ENCODE assay signal across 8 cellular contexts in the genomic region with DNA sequence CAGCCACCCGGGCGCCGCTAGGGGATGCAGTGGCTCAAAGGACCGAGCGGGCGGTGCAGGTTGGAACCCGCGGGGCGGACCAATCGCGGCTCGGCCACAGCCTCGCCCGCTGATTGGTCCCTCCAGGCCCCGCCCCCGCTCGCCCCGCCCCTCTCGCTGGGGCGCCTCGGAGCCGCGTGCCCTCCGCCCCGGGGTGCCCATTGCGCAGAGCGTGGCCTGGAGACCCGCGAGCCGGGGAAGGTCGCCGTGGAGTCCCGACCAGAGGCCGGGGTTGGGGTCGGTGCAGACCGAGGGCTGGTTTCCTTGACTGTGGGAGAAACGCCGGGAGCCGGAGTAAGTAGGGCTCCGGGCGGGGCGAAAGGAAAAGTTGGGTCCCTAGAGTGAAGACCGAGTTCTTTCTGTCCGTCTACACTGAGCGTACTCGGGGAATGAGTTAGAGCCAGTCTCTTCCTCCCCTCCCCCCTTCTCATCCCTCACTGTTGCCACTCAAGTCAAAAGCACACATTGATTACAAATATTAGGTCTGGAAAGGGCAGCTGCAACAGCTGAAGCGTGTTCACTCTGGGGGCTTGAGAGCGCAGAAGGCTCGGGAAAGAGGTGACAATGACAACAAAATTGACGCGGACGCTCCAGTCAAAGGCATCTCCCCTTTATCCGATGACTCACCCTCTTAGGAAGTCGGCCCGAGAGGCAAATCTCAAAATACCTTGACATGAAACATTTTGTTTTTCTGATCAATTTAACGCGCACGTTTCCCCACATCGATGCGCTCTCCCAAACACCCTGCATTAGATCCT. TPM values are rescaled to one million over a fixed set of nuclear protein-coding genes. Genes with fewer than 3 reads are reported as not detected.
DNase-seq lines count a peak whose midpoint lies in the region; ATAC-seq, FAIRE-seq and TF ChIP-seq lines count a peak whose summit lies in the region.

No MANE protein-coding gene starts in this region.

- CTCF ChIA-PET in PC-9 (lab: Charles Lee), result interaction anchor here (0.6 kb wide), 2 partner anchors 134 to 673 kb away, joined by 3 to 5 read pairs; no protein-coding TSS in a partner anchor

- peaks cover 25 to 45% (median 30%) of the 10 kb centered on the region in 10 experiments; a peak in 19 of 20 replicates for H3K4me1 ChIP-seq in BLaER1 treated with 17β-estradiol and CSF1 and Interleukin-3, amounts not matched to agents 10 nM and 100 nM
- H3K4me1 ChIP-seq in PC-9 (replicated peaks; ENCODE audit: insufficient read depth) (no peaks in the 10 kb centered on the region), foreskin keratinocyte (no peaks in the 10 kb centered on the region), suprapubic skin (peaks cover 74% of the 10 kb centered on the region)

- peaks cover 98 to 100% (median 100%) of the 10 kb centered on the region in 11 experiments for H3K27me3 ChIP-seq in BLaER1 treated with 17β-estradiol and CSF1 and Interleukin-3, amounts not matched to agents 10 nM and 100 nM
- no peaks in the 10 kb centered on the region for H3K27me3 ChIP-seq in PC-9 (ENCODE audit: insufficient read depth, low read depth)
- H3K27me3 ChIP-seq in foreskin keratinocyte, result peaks cover 16% of the 10 kb centered on the region
- H3K27me3 ChIP-seq in suprapubic skin, result peaks cover 84% of the 10 kb centered on the region

- no peaks in the 10 kb centered on the region for H3K36me3 ChIP-seq in BLaER1 treated with 17β-estradiol and CSF1 and Interleukin-3, amounts not matched to agents 10 nM and 100 nM
- H3K36me3 ChIP-seq in PC-9 (ENCODE audit: low read depth), result 0 out of 2 replicates have a peak, but pooled peaks cover under 1% of the 10 kb centered on the region
- H3K36me3 ChIP-seq in suprapubic skin, result no peaks in the 10 kb centered on the region

- ATAC-seq in HG03378 (IDR thresholded peaks at IDR 0.05; ENCODE audit: unreplicated experiment) (peak; percentile 42), foreskin keratinocyte (peak; percentile 80)

- no peak for TF ChIP-seq POLR2A in suprapubic skin (IDR thresholded peaks at IDR 0.05)

- WGBS in suprapubic skin, result 1% methylated on average over 25 of the region's 60 CpGs

- peak overlapping the region; percentile 82 to 100 (median 91) for H3K4me2 ChIP-seq in BLaER1 treated with 17β-estradiol and CSF1 and Interleukin-3, amounts not matched to agents 10 nM and 100 nM
- peak overlapping the region; percentile 70 for H3K4me2 ChIP-seq in PC-9

- TF ChIP-seq CTCF in PC-9 (conservative IDR thresholded peaks at IDR 0.05) (no peak; the same call in 1 of the 2 replicates), foreskin keratinocyte (conservative IDR thresholded peaks at IDR 0.05) (peak; percentile 98), suprapubic skin (IDR thresholded peaks at IDR 0.05) (peak; percentile 52 to 86)

- intact Hi-C loops in PC-9 (cut with micrococcal nuclease; ENCODE audit: unreplicated experiment), result loop anchor here (1.0 to 10.0 kb wide), 9 partner anchors 139 to 1154 kb away; no protein-coding TSS in a partner anchor

- H3K27ac ChIP-seq in BLaER1 treated with 17β-estradiol and CSF1 and Interleukin-3, amounts not matched to agents 10 nM and 100 nM, result no peak overlapping the region
- H3K27ac ChIP-seq in PC-9 (peak overlapping the region; percentile 87), foreskin keratinocyte (peak overlapping the region; percentile 65), suprapubic skin (peak overlapping the region; percentile 90)

- peak; percentile 66 for FAIRE-seq in GM19239 (lab: Jason Lieb, UNC)

- POLR2A ChIA-PET in PC-9 (lab: Charles Lee; ENCODE audit: unreplicated experiment), result interaction anchor here (0.6 to 0.7 kb wide), 2 partner anchors 172 to 320 kb away, joined by 3 to 11 read pairs; no protein-coding TSS in a partner anchor

- H3F3A ChIP-seq in PC-9 (ENCODE audit: insufficient read depth, low read depth), result no peaks in the 10 kb centered on the region

- TSS peak; percentile 92 for BruUV-seq in PC-9 (replicated peaks; lab: Mats Ljungman, UMichigan)

- H3K9me2 ChIP-seq in PC-9 (ENCODE audit: insufficient read depth), result no peaks in the 10 kb centered on the region

- peaks cover 0 to 14% (median 13%) of the 10 kb centered on the region in 11 experiments; a peak in 14 of 22 replicates for H3K9me3 ChIP-seq in BLaER1 treated with 17β-estradiol and CSF1 and Interleukin-3, amounts not matched to agents 10 nM and 100 nM (replicated peaks in 1 of 11)
- H3K9me3 ChIP-seq in PC-9 (ENCODE audit: insufficient read depth, low read depth) (no peaks in the 10 kb centered on the region), suprapubic skin (no peaks in the 10 kb centered on the region)

- peaks cover 37% of the 10 kb centered on the region for H3K79me2 ChIP-seq in PC-9 (ENCODE audit: low read depth)

- H2AFZ ChIP-seq in PC-9, result no peak overlapping the region

- H4K20me1 ChIP-seq in BLaER1 treated with 17β-estradiol and CSF1 and Interleukin-3, amounts not matched to agents 10 nM and 100 nM, result peaks cover 0 to 83% (median 52%) of the 10 kb centered on the region in 11 experiments; a peak in 19 of 22 replicates
- no peaks in the 10 kb centered on the region for H4K20me1 ChIP-seq in PC-9 (ENCODE audit: insufficient read depth)

- H3K9ac ChIP-seq in BLaER1 treated with 17β-estradiol and CSF1 and Interleukin-3, amounts not matched to agents 10 nM and 100 nM, result peak overlapping the region in 3 of 11 experiments; percentile 1 to 28 (median 4); a peak in 2 of 22 replicates

- TF ChIP-seq EP300 in suprapubic skin (IDR thresholded peaks at IDR 0.05), result no peak

- DNase-seq in GM19239 (ENCODE audit: insufficient read length, low spot score) (peak; percentile 98), PC-9 (peak; percentile 52 to 87), foreskin keratinocyte (peak; percentile 80 to 90), nucleus accumbens (lab: John Stamatoyannopoulos, UW) (peak in 32 of 56 donors; percentile 4 to 74 (median 33)), suprapubic skin (ENCODE audit: low spot score in 2 of 2) (peak in 1 of 2 donors; percentile 84)
- peak; percentile 88 to 90 for DNase-seq in activated T-helper 1 cell treated with anti-CD3 and anti-CD28 coated beads, Interleukin-2, amount 50 U/mL, for 16 hours (ENCODE audit: low read depth in 1 of 2, low spot score in 1 of 2)

- peak overlapping the region; percentile 48 to 68 (median 56) for H3K4me3 ChIP-seq in BLaER1 treated with 17β-estradiol and CSF1 and Interleukin-3, amounts not matched to agents 10 nM and 100 nM
- peak overlapping the region; percentile 59 for H3K4me3 ChIP-seq in PC-9
- peak overlapping the region; percentile 68 for H3K4me3 ChIP-seq in suprapubic skin

RNA-seq across cellular contexts. Expression of gene GATA3, which starts 0.8 kb away (rescaled TPM):
- total RNA-seq in PC-9 (2021) (41.2 and 43.6 TPM in 2 replicates), foreskin keratinocyte (8.3 and 9.0 TPM in 2 replicates), suprapubic skin (100 to 1,000 TPM in 3 of 4 donors, 10 to 100 TPM in 1; 91.0 to 241 (median 164) TPM)
- polyA plus RNA-seq in foreskin keratinocyte, result 8.9 and 9.4 TPM in 2 replicates

Comparison
In these comparisons a context has a peak if more than half of its experiments do, and no peak if none do; other contexts are left out.
1. H3K27ac ChIP-seq: peak in PC-9 (single experiment), foreskin keratinocyte (single experiment) and suprapubic skin (single experiment); none in BLaER1 treated with 17β-estradiol and CSF1 and Interleukin-3, amounts not matched to agents 10 nM and 100 nM (0 of 11).
2. Peak in every context shown above with its lines, with median percentiles within 50 percentile points of each other: H3K4me3 ChIP-seq.